ENCODE assay signal across 24 cellular contexts in the genomic region with DNA sequence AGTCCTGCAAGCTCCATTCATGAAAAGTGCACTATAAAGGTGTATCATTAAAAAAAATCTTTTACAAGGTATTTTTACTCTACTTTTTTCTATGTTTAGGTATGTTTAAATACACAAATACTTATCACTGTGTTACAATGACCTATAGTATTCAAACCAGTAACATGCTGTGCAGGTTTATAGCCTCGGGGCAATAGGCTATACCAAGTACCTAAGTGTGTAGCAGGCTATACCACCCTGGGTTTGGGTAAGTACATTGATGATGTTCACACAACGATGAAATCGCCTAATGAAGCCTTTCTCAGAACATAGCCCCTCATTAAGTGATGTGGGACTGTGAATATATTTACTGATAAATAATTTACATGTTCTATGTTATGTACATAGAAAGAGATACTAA.
"Had no signal": no experiment of that assay in that cellular context is flagged by ENCODE, and none has a peak within 500 bp of the region (broad histone marks: within the 10 kb centered on the region; RNA-seq: fewer than 3 reads in every experiment).

No MANE protein-coding gene starts in this region.

- DNase-seq: dermis blood vessel endothelial cell; effector memory CD8-positive, alpha-beta T cell; gastrocnemius medialis; heart left ventricle; kidney; mesenchymal stem cell; midbrain; naive thymus-derived CD4-positive, alpha-beta T cell; right lobe of liver; stimulated activated CD4-positive, alpha-beta T cell treated with anti-CD3 and anti-CD28 coated beads, Interleukin-2, amount 100 ng/mL, for 24 hours; stimulated activated CD4-positive, alpha-beta T cell treated with anti-CD3 and anti-CD28 coated beads, Interleukin-4, amount 100 ng/mL, for 24 hours; stimulated activated naive B cell treated with anti-CD40 and anti-IgM and Interleukin-4, amounts not matched to agents 10 μg/mL and 1 μg/mL and 100 μg/mL, for 72 hours had no signal

- H3K4me1 ChIP-seq: gastrocnemius medialis, heart left ventricle, neural progenitor cell, parathyroid adenoma, right lobe of liver, tibial nerve, vagina had no signal

- H3K4me1 Mint-ChIP-seq: nephron; neural progenitor cell; stimulated activated naive B cell treated with anti-CD40 and anti-IgM and Interleukin-4, amounts not matched to agents 10 μg/mL and 1 μg/mL and 100 μg/mL, for 72 hours had no signal

- H3K27ac ChIP-seq: coronary artery, gastrocnemius medialis, heart left ventricle, hepatocyte, neural progenitor cell, parathyroid adenoma, right lobe of liver, thoracic aorta, tibial nerve, vagina had no signal

- H3K9me3 Mint-ChIP-seq: effector memory CD8-positive, alpha-beta T cell; naive thymus-derived CD4-positive, alpha-beta T cell; nephron; neural progenitor cell; stimulated activated naive B cell treated with anti-CD40 and anti-IgM and Interleukin-4, amounts not matched to agents 10 μg/mL and 1 μg/mL and 100 μg/mL, for 72 hours; stimulated activated naive CD8-positive, alpha-beta T cell treated with anti-CD3 and anti-CD28 coated beads, Interleukin-15, Interleukin-2, amounts not matched to agents 100 ng/mL and 50 ng/mL, for 24 hours had no signal

- H3K9me3 ChIP-seq: gastrocnemius medialis, heart left ventricle, right lobe of liver, thoracic aorta, tibial nerve, vagina had no signal

- H3K4me3 Mint-ChIP-seq: effector memory CD8-positive, alpha-beta T cell; naive thymus-derived CD4-positive, alpha-beta T cell; nephron; neural progenitor cell; stimulated activated naive B cell treated with anti-CD40 and anti-IgM and Interleukin-4, amounts not matched to agents 10 μg/mL and 1 μg/mL and 100 μg/mL, for 72 hours; stimulated activated naive CD8-positive, alpha-beta T cell treated with anti-CD3 and anti-CD28 coated beads, Interleukin-15, Interleukin-2, amounts not matched to agents 100 ng/mL and 50 ng/mL, for 24 hours had no signal

- H3K27me3 Mint-ChIP-seq: effector memory CD8-positive, alpha-beta T cell; naive thymus-derived CD4-positive, alpha-beta T cell; progenitor cell of endocrine pancreas; stimulated activated naive B cell treated with anti-CD40 and anti-IgM and Interleukin-4, amounts not matched to agents 10 μg/mL and 1 μg/mL and 100 μg/mL, for 72 hours; stimulated activated naive CD8-positive, alpha-beta T cell treated with anti-CD3 and anti-CD28 coated beads, Interleukin-15, Interleukin-2, amounts not matched to agents 100 ng/mL and 50 ng/mL, for 24 hours had no signal

- H3K27ac Mint-ChIP-seq: effector memory CD8-positive, alpha-beta T cell; naive thymus-derived CD4-positive, alpha-beta T cell; nephron; neural progenitor cell; stimulated activated naive B cell treated with anti-CD40 and anti-IgM and Interleukin-4, amounts not matched to agents 10 μg/mL and 1 μg/mL and 100 μg/mL, for 72 hours; stimulated activated naive CD8-positive, alpha-beta T cell treated with anti-CD3 and anti-CD28 coated beads, Interleukin-15, Interleukin-2, amounts not matched to agents 100 ng/mL and 50 ng/mL, for 24 hours had no signal

- ATAC-seq: effector memory CD8-positive, alpha-beta T cell; gastrocnemius medialis; heart left ventricle; left lobe of liver; naive thymus-derived CD4-positive, alpha-beta T cell; right lobe of liver; stimulated activated naive B cell treated with anti-CD40 and anti-IgM and Interleukin-4, amounts not matched to agents 10 μg/mL and 1 μg/mL and 100 μg/mL, for 72 hours had no signal

- H3K4me3 ChIP-seq: coronary artery, gastrocnemius medialis, heart left ventricle, hepatocyte, lung, neural progenitor cell, right lobe of liver, thoracic aorta, tibial nerve, vagina had no signal

- H3K36me3 ChIP-seq: neural progenitor cell, thoracic aorta, vagina had no signal
